In the genomic region with DNA sequence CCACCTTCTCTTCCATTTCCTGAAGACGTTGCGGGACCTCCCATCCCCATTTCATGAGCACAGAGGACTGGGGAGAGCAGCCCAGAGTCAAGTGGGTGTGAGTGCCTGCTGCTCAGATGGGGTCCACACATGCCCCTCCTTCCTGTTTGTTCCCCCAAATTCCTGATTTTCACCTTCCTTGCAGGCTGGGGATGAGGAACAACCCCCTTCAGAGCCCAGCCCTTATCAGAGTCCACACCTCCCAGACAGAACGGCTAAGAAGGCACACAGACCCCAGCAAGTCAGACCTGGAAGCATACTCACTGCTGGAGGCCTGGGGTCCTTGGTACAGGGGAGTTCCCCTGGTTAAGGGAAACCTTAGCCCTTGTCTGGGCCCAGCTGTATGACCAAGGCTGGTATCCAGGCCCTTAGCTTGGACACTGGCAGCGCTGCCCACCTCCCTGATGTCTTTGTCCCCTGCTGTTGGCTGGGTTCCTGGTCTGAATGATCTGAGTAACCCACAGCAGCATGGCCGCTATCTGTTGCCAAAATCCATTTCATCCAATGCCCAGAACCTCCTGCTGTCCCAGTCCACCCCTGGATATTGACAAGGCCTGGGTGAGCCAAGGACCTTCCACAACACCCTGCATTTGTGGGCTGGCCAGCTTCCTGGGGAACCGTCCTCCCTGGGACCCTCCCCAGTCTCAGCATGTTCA, we compare ENCODE assay signal across 19 cellular contexts.
"Had no signal": no experiment of that assay in that cellular context is flagged by ENCODE, and none has a peak within 500 bp of the region (broad histone marks: within the 10 kb centered on the region; RNA-seq: fewer than 3 reads in every experiment).

No MANE protein-coding gene starts in this region.

- H3K9me3 ChIP-seq: adrenal gland, breast epithelium, esophagus squamous epithelium, uterus had no signal

- H3K27ac ChIP-seq: adrenal gland, breast epithelium, esophagus squamous epithelium, skin epidermis, uterus, WERI-Rb-1 had no signal

- H3K4me1 ChIP-seq: breast epithelium had no signal

- H3K27ac Mint-ChIP-seq: activated CD8-positive, alpha-beta T cell treated with anti-CD3 and anti-CD28 coated beads for 36 hours; activated T-cell treated with anti-CD3 and anti-CD28 coated beads, Interleukin-2, amount 50 U/mL, for 72 hours; dendritic cell treated with granulocyte-macrophage colony-stimulating factor and Interleukin-4, amounts not matched to agents 40 ng/mL and 50 ng/mL, for 4 days; progenitor cell of endocrine pancreas; stimulated activated effector memory CD8-positive, alpha-beta T cell treated with anti-CD3 and anti-CD28 coated beads, Interleukin-12 subunit alpha, Interleukin-12 subunit beta, amount 100 ng/mL, for 72 hours had no signal

- H3K36me3 ChIP-seq: adrenal gland, breast epithelium, esophagus squamous epithelium, uterus, WERI-Rb-1 had no signal

- H3K27me3 Mint-ChIP-seq: activated CD8-positive, alpha-beta T cell treated with anti-CD3 and anti-CD28 coated beads for 36 hours; dendritic cell treated with granulocyte-macrophage colony-stimulating factor and Interleukin-4, amounts not matched to agents 40 ng/mL and 50 ng/mL, for 4 days had no signal

- H3K9me3 Mint-ChIP-seq: activated CD8-positive, alpha-beta T cell treated with anti-CD3 and anti-CD28 coated beads for 36 hours; activated T-cell treated with anti-CD3 and anti-CD28 coated beads, Interleukin-2, amount 50 U/mL, for 72 hours; dendritic cell treated with granulocyte-macrophage colony-stimulating factor and Interleukin-4, amounts not matched to agents 40 ng/mL and 50 ng/mL, for 4 days; stimulated activated effector memory CD8-positive, alpha-beta T cell treated with anti-CD3 and anti-CD28 coated beads, Interleukin-12 subunit alpha, Interleukin-12 subunit beta, amount 100 ng/mL, for 72 hours had no signal

- H3K4me1 Mint-ChIP-seq: stimulated activated effector memory CD8-positive, alpha-beta T cell treated with anti-CD3 and anti-CD28 coated beads, Interleukin-12 subunit alpha, Interleukin-12 subunit beta, amount 100 ng/mL, for 72 hours had no signal

- H3K4me3 Mint-ChIP-seq: activated CD8-positive, alpha-beta T cell treated with anti-CD3 and anti-CD28 coated beads for 36 hours; activated T-cell treated with anti-CD3 and anti-CD28 coated beads, Interleukin-2, amount 50 U/mL, for 72 hours; dendritic cell treated with granulocyte-macrophage colony-stimulating factor and Interleukin-4, amounts not matched to agents 40 ng/mL and 50 ng/mL, for 4 days; stimulated activated effector memory CD8-positive, alpha-beta T cell treated with anti-CD3 and anti-CD28 coated beads, Interleukin-12 subunit alpha, Interleukin-12 subunit beta, amount 100 ng/mL, for 72 hours had no signal

- ATAC-seq: activated CD8-positive, alpha-beta T cell treated with anti-CD3 and anti-CD28 coated beads for 36 hours; activated T-cell treated with anti-CD3 and anti-CD28 coated beads, Interleukin-2, amount 50 U/mL, for 72 hours; stimulated activated effector memory CD8-positive, alpha-beta T cell treated with anti-CD3 and anti-CD28 coated beads, Interleukin-12 subunit alpha, Interleukin-12 subunit beta, amount 100 ng/mL, for 72 hours had no signal

- H3K4me3 ChIP-seq: adrenal gland, breast epithelium, esophagus squamous epithelium, skin epidermis, uterus had no signal

- H3K36me3 Mint-ChIP-seq: stimulated activated effector memory CD8-positive, alpha-beta T cell treated with anti-CD3 and anti-CD28 coated beads, Interleukin-12 subunit alpha, Interleukin-12 subunit beta, amount 100 ng/mL, for 72 hours had no signal

- DNase-seq: activated CD4-positive, alpha-beta T cell treated with anti-CD3 and anti-CD28 coated beads for 1 hour; activated CD8-positive, alpha-beta T cell treated with anti-CD3 and anti-CD28 coated beads for 36 hours; activated effector memory CD4-positive, alpha-beta T cell treated with anti-CD3 and anti-CD28 coated beads, Interleukin-2, amount 50 U/mL, for 16 hours; activated naive CD4-positive, alpha-beta T cell treated with anti-CD3 and anti-CD28 coated beads, Interleukin-2, amount 50 U/mL, for 16 hours; activated T-cell treated with anti-CD3 and anti-CD28 coated beads, Interleukin-2, amount 50 U/mL, for 72 hours; effector CD8-positive, alpha-beta T cell; esophagus squamous epithelium; stimulated activated CD4-positive, alpha-beta T cell treated with anti-CD3 and anti-CD28 coated beads, Interleukin-15, amount 100 ng/mL, for 24 hours; stimulated activated CD4-positive, alpha-beta T cell treated with anti-CD3 and anti-CD28 coated beads, Interleukin-4, amount 100 ng/mL, for 1 hour; SW 1271; T-helper 2 cell; uterus; WERI-Rb-1 had no signal

- H3K27me3 ChIP-seq: adrenal gland, breast epithelium, uterus had no signal
